In the genomic region with DNA sequence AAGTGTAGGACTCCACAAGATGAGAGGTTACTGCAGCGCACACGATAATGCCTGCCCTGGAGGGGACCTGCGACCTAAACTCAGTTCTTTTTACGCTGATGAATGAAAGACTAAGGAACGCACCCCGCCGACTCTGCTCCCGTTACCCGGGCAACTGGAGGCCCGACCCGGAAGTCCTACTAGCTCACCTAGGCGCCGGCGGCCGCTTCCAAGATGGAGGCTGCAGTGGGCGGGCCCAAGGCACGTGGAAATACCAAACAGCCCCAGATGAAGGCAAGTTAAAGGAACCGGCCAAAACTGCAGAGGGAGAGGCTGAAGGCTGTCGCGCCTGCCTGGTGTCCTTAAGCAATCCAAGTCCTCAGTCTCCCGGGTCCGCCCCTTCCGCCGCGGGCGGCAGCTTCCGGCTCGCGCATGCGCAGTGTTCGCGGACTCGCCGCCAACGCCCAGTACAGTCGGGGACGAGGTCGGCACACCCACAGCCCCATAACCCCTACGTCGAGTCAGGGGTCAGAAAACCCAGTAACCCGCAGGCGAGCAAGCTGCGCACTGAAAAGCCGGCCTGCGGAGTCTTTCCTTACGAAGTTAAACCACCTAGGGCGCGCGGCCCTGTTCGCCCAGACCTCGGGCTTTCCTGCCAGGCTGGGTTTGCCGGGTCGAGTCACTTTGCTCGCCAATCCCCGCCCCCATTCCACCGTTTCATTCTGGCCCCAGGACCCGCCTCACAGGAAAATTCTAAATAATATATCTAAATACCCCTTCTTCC, we compare ENCODE assay signal across 8 cellular contexts. TPM values are rescaled to one million over a fixed set of nuclear protein-coding genes. Genes with fewer than 3 reads are reported as not detected.
DNase-seq lines count a peak whose midpoint lies in the region; ATAC-seq and TF ChIP-seq lines count a peak whose summit lies in the region.

Gene SETD4, minus strand, starts transcription at position 368 of the 763 bp plus-strand sequence. CDS start 1,638 bp downstream, outside the sequence.

- ATAC-seq in GM19043 (IDR thresholded peaks at IDR 0.05; ENCODE audit: low read depth, unreplicated experiment), result peak; percentile 89
- peak; percentile 77 for ATAC-seq in HG03378 (IDR thresholded peaks at IDR 0.05; ENCODE audit: unreplicated experiment)

- H3K36me3 ChIP-seq in kidney epithelial cell (ENCODE audit: control insufficient read depth, insufficient read depth, low read length), result peaks cover 2% of the 10 kb centered on the region

- TF ChIP-seq CTCF in AG10803 (conservative IDR thresholded peaks at IDR 0.05; ENCODE audit: low read length) (no peak), kidney epithelial cell (IDR thresholded peaks at IDR 0.05; ENCODE audit: insufficient read depth, low read length, poor library complexity, severe bottlenecking) (no peak)

- H3K4me3 ChIP-seq in AG10803 (ENCODE audit: low read length) (peak within 1 kb of the TSS; percentile 97), kidney epithelial cell (ENCODE audit: low read depth, low read length) (peak within 1 kb of the TSS; percentile 92)

- DNase-seq in AG10803 (ENCODE audit: low read depth), result peak; percentile 94
- peak; percentile 86 for DNase-seq in NCI-H460 (ENCODE audit: extremely low read depth, low read depth)
- DNase-seq in activated CD4-positive, CD25-positive, alpha-beta regulatory T cell treated with anti-CD3 and anti-CD28 coated beads, Interleukin-2, amount 50 U/mL, for 72 hours, result peak; percentile 95
- DNase-seq in cerebellar nuclear complex (lab: John Stamatoyannopoulos, UW), result peak; percentile 44 to 56
- peak; percentile 64 for DNase-seq in kidney epithelial cell (ENCODE audit: low read depth)
- DNase-seq in stimulated activated CD4-positive, alpha-beta T cell treated with anti-CD3 and anti-CD28 coated beads, Interleukin-15, amount 100 ng/mL, for 48 hours (ENCODE audit: low read depth in 2 of 2), result peak; percentile 82 to 87

- H3K27me3 ChIP-seq in kidney epithelial cell (ENCODE audit: control insufficient read depth, insufficient read depth, low read length), result no peaks in the 10 kb centered on the region

RNA-seq across cellular contexts. Expression of gene SETD4, which starts in this region (rescaled TPM):
- total RNA-seq in NCI-H460 (2014; rRNA removed; shearing (Covaris generic)), result 12.6 and 13.1 TPM in 2 replicates
- polyA plus RNA-seq in NCI-H460 (2014; cell fraction: nucleus; rRNA removed), result 30.6 and 30.7 TPM in 2 replicates
- total RNA-seq in kidney epithelial cell, result 17.9 and 19.1 TPM in 2 replicates

Comparison
In these comparisons a context has a peak if more than half of its experiments do, and no peak if none do; other contexts are left out.
1. Peak in every context shown above with its lines: DNase-seq, ATAC-seq and H3K4me3 ChIP-seq.